Comparison of ENCODE assay signal across 22 cellular contexts in the genomic region with DNA sequence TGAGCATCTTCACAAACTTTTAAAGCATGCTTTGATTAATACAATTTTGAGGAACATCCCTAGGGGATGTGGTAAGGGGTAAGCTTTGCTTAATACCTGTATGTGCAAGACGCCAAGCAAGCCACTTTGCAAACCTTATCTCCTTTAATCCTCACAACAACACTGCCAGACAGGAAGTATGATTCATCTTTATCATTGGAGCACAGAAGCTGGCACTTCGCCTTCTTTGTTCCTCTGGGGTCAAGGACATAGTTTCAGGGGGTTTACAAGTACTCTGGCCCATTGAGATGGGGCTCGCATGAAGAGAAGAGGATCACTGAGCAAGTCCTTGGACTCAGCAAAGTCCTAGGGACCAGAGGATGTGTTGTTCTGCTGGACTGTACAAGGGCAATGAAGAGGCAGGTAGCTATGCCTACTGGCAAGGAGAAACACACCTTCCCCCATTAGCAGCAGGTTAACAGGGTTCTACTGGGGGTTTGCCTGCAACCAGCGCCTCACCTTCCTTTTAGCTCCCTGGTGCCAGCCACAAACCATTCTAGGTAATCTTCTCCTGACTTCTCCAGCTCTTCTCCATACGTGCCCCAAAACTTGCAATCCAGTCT. TPM values are rescaled to one million over a fixed set of nuclear protein-coding genes. Genes with fewer than 3 reads are reported as not detected.
DNase-seq lines count a peak whose midpoint lies in the region; ATAC-seq and TF ChIP-seq lines count a peak whose summit lies in the region.
"Had no signal": no experiment of that assay in that cellular context is flagged by ENCODE, and none has a peak within 500 bp of the region (broad histone marks: within the 10 kb centered on the region; RNA-seq: fewer than 3 reads in every experiment).

No MANE protein-coding gene starts in this region.

- H3K4me2 ChIP-seq in trophoblast cell (ENCODE audit: low read length), result no peak overlapping the region
- H3K4me2 ChIP-seq: BLaER1, neural progenitor cell had no signal

- H3K4ac ChIP-seq in trophoblast cell (ENCODE audit: low read depth, low read length), result no peak overlapping the region

- no peak overlapping the region for H2AFZ ChIP-seq in trophoblast cell (ENCODE audit: insufficient read depth, low read length, poor library complexity)
- H2AFZ ChIP-seq: neural progenitor cell had no signal

- H2AK5ac ChIP-seq in trophoblast cell (ENCODE audit: low read length), result no peak overlapping the region

- no peak overlapping the region for H3K4me3 ChIP-seq in choroid plexus epithelial cell (ENCODE audit: low read depth, low read length)
- no peak overlapping the region for H3K4me3 ChIP-seq in trophoblast cell (ENCODE audit: low read depth, low read length)
- no peak overlapping the region for H3K4me3 ChIP-seq in gastrocnemius medialis
- H3K4me3 ChIP-seq: BLaER1, neural progenitor cell, SJCRH30, thoracic aorta had no signal

- H3K23ac ChIP-seq in trophoblast cell (ENCODE audit: low read length), result peak overlapping the region; percentile 33

- H3K9me3 ChIP-seq in trophoblast cell (ENCODE audit: insufficient read depth, low read depth, low read length), result no peaks in the 10 kb centered on the region
- H3K9me3 ChIP-seq in gastrocnemius medialis, result no peaks in the 10 kb centered on the region
- H3K9me3 ChIP-seq: BLaER1, SJCRH30, thoracic aorta had no signal

- no peak overlapping the region for H3K9ac ChIP-seq in trophoblast cell (ENCODE audit: low read length)
- H3K9ac ChIP-seq: BLaER1, neural progenitor cell had no signal

- no peak overlapping the region for H2BK120ac ChIP-seq in trophoblast cell (ENCODE audit: insufficient read depth, low read length, poor library complexity)

- H3K27me3 ChIP-seq in trophoblast cell (ENCODE audit: insufficient read depth, low read length) (no peaks in the 10 kb centered on the region), gastrocnemius medialis (no peaks in the 10 kb centered on the region)
- H3K27me3 ChIP-seq: BLaER1, neural progenitor cell, SJCRH30 had no signal

- no peak overlapping the region for H4K12ac ChIP-seq in trophoblast cell (ENCODE audit: low read depth, low read length)

- no peak for TF ChIP-seq CTCF in choroid plexus epithelial cell (conservative IDR thresholded peaks at IDR 0.05; ENCODE audit: low read depth, low read length)
- no peak for TF ChIP-seq CTCF in gastrocnemius medialis (IDR thresholded peaks at IDR 0.05 in 4 of 5, conservative IDR thresholded peaks at IDR 0.05 in 1 of 5)

- no peak overlapping the region for H3K14ac ChIP-seq in trophoblast cell (ENCODE audit: low read length)

- H3K36me3 ChIP-seq in trophoblast cell (ENCODE audit: control insufficient read depth in 1 of 2, insufficient read depth in 2 of 2, low read length in 2 of 2), result no peaks in the 10 kb centered on the region
- no peaks in the 10 kb centered on the region for H3K36me3 ChIP-seq in gastrocnemius medialis
- H3K36me3 ChIP-seq: BLaER1, neural progenitor cell, SJCRH30, thoracic aorta had no signal

- H2BK5ac ChIP-seq in trophoblast cell (ENCODE audit: low read depth, low read length, poor library complexity), result no peak overlapping the region

- no peak overlapping the region for H4K91ac ChIP-seq in trophoblast cell (ENCODE audit: low read depth, low read length)

- no peak overlapping the region for H3K27ac ChIP-seq in trophoblast cell (ENCODE audit: low read depth, low read length)
- H3K27ac ChIP-seq in gastrocnemius medialis, result no peak overlapping the region
- H3K27ac ChIP-seq: BLaER1, neural progenitor cell, SJCRH30, thoracic aorta had no signal

- in situ Hi-C loops in gastrocnemius medialis (cut with MboI; ENCODE audit: low sequenced_read_pairs in 4 of 4), result no loop called here

- no peaks in the 10 kb centered on the region for H3K79me1 ChIP-seq in trophoblast cell (ENCODE audit: low read length)

- H3K4me1 ChIP-seq in trophoblast cell (ENCODE audit: control insufficient read depth in 1 of 2, insufficient read depth in 2 of 2, low read length in 2 of 2) (no peaks in the 10 kb centered on the region), gastrocnemius medialis (no peaks in the 10 kb centered on the region)
- H3K4me1 ChIP-seq: BLaER1, neural progenitor cell had no signal

- no peak overlapping the region for H2BK12ac ChIP-seq in trophoblast cell (ENCODE audit: low read length)

- H3K79me2 ChIP-seq in trophoblast cell (ENCODE audit: control insufficient read depth, insufficient read depth, low read length, poor library complexity), result no peaks in the 10 kb centered on the region

- H4K8ac ChIP-seq in trophoblast cell (ENCODE audit: low read depth, low read length), result no peak overlapping the region

- no peak for TF ChIP-seq POLR2A in gastrocnemius medialis (IDR thresholded peaks at IDR 0.05)

- H3K18ac ChIP-seq in trophoblast cell (ENCODE audit: low read length), result no peak overlapping the region

- no CpG with 5 or more reads among the region's 5 CpGs for WGBS in trophoblast cell (ENCODE audit: extremely low coverage, insufficient coverage, insufficient read length)

- DNase-seq in GF-D8 (lab: John Stamatoyannopoulos, UW) (peak; percentile 13), NCI-H82 treated with DMSO at 0.1 percent for 48 hours (lab: John Stamatoyannopoulos, UW; ENCODE audit: unreplicated experiment) (peak; percentile 26), choroid plexus epithelial cell (ENCODE audit: low read depth) (peak; percentile 34), trophoblast cell (no peak), T1000 (lab: John Stamatoyannopoulos, UW) (no peak), gastrocnemius medialis (no peak)
- DNase-seq in stimulated activated CD4-positive, alpha-beta T cell treated with anti-CD3 and anti-CD28 coated beads, Interleukin-4, amount 100 ng/mL, for 1 hour, result no peak
- DNase-seq: activated CD4-positive, alpha-beta memory T cell treated with anti-CD3 and anti-CD28 coated beads, Interleukin-2, amount 10 ng/mL, durations not matched to agents 7 days and 5 days; cerebellar nuclear complex; HCEC 1CT; head of caudate nucleus; islet precursor cell; mesendoderm; NCI-H146; NCI-H446; stimulated activated CD4-positive, alpha-beta T cell treated with anti-CD3 and anti-CD28 coated beads, Interleukin-2, amount 100 ng/mL, for 48 hours; stimulated activated CD8-positive, alpha-beta memory T cell treated with anti-CD3 and anti-CD28 coated beads, Interleukin-4, amount 100 ng/mL, for 48 hours had no signal

- intact Hi-C loops in gastrocnemius medialis (cut with DNase I; ENCODE audit: low total_unique reads), result no loop called here

- ATAC-seq in gastrocnemius medialis, result no peak

RNA-seq across cellular contexts. Expression of a gene that starts 8.8 kb away (rescaled TPM):
- polyA plus RNA-seq in trophoblast cell (2013), result not detected in 2 replicates
- total RNA-seq in gastrocnemius medialis, result not detected
- total RNA-seq: activated T-helper 1 cell treated with anti-CD3 and anti-CD28 coated beads, Interleukin-12 subunit alpha, Interleukin-12 subunit beta, Interleukin-2, Interleukin-4 antibody, amounts not matched to agents 30 ng/mL and 10 ng/mL and 1 ng/mL, durations not matched to agents 14 hours and 24 hours and 36 hours; SJCRH30; thoracic aorta had no signal

Comparison
In these comparisons a context has a peak if more than half of its experiments do, and no peak if none do; other contexts are left out.
1. DNase-seq: peak in GF-D8 (single experiment), NCI-H82 treated with DMSO at 0.1 percent for 48 hours (single experiment) and choroid plexus epithelial cell (single experiment); none in trophoblast cell (0 of 2), T1000 (single experiment), stimulated activated CD4-positive, alpha-beta T cell treated with anti-CD3 and anti-CD28 coated beads, Interleukin-4, amount 100 ng/mL, for 1 hour (single experiment) and gastrocnemius medialis (0 of 2).